1 cellular context compared by ENCODE assay signal in the genomic region with DNA sequence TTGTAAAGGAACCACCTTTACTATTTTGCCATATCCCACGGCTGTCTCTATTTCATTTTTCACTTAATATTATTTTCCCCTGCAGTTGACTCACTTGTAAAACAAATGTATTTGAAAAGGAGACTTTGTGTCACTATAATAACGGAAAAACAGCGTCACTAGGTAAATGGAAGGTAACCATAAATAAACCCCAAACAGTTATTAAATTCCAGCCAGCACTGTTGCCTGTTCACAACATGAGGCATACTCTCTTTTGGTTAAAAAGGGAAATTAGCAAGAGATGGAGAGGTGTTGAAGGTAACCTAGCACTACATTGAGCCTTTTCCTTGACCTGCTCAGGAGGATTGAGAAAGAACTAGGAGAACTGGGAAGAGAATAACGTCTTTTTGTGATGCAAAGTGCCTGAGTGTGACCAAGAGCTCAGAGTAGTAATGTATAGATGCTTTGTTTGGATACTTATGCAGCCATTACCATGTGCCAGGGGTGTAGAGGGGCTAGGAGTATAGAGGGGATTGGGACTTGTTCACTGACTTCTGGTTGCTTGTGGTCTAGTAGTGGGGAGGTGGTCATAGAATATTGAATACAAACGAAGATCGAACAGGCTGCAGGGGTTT.
TF ChIP-seq lines count a peak whose summit lies in the region.

No MANE protein-coding gene starts in this region.

TF ChIP-seq in HepG2, 621 proteins besides CTCF, POLR2A, EP300 and RAD21:
- TF ChIP-seq NFKBIZ (CRISPR knock-in tag; IDR thresholded peaks at IDR 0.05), result no peak
- TF ChIP-seq, protein P1, sequence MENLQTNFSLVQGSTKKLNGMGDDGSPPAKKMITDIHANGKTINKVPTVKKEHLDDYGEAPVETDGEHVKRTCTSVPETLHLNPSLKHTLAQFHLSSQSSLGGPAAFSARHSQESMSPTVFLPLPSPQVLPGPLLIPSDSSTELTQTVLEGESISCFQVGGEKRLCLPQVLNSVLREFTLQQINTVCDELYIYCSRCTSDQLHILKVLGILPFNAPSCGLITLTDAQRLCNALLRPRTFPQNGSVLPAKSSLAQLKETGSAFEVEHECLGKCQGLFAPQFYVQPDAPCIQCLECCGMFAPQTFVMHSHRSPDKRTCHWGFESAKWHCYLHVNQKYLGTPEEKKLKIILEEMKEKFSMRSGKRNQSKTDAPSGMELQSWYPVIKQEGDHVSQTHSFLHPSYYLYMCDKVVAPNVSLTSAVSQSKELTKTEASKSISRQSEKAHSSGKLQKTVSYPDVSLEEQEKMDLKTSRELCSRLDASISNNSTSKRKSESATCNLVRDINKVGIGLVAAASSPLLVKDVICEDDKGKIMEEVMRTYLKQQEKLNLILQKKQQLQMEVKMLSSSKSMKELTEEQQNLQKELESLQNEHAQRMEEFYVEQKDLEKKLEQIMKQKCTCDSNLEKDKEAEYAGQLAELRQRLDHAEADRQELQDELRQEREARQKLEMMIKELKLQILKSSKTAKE (CRISPR knock-in tag; IDR thresholded peaks at IDR 0.05; ENCODE audit: borderline replicate concordance), result no peak
- TF ChIP-seq HNRNPK (IDR thresholded peaks at IDR 0.05; ENCODE audit: low read depth, low read length, poor library complexity, severe bottlenecking), result no peak
- no peak for TF ChIP-seq JUNB (CRISPR knock-in tag; IDR thresholded peaks at IDR 0.05; ENCODE audit: borderline replicate concordance)
